ENCODE assay signal across 11 cellular contexts in the genomic region with DNA sequence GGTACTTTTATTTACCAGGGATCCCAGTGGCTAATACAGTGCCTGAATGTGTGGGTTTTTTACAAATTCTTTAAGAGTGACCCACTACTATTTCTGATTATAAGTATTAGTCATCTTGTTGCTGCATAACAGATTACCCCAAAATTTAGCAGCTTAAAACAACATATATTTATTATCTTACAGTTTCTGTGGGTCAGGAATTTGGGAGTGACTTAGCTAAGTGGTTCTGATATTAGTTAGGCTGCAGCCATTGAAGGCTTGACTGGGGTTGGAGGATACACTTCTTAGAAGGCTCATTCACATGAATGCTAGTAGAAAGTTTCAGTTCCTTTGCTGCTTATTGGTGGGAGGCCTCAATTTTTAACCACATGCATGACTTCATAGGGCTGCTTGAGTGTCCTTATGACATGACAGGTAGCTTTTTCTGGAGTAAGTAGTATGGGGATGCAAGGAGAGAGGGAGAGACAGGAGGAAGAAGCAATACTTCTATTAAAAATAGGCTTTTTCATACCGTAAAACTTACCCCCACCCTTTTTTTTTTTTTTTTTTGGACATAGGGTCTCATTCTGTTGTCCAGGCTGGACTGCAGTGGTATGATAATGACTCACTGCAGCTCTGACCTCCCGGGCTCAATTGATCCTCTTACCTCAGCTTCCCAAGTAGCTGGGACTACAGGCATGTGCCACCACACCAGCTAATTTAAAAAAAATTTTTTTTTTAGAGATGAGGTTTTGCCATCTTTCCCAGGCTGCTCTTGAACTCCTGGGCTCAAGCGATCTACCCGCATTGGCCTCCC. TPM values are rescaled to one million over a fixed set of nuclear protein-coding genes. Genes with fewer than 3 reads are reported as not detected.
A peak's percentile ranks its signal among the peaks of the same experiment; 100 is the strongest.
DNase-seq lines count a peak whose midpoint lies in the region; ATAC-seq, FAIRE-seq and TF ChIP-seq lines count a peak whose summit lies in the region.
"Had no signal": no experiment of that assay in that cellular context is flagged by ENCODE, and none has a peak within 500 bp of the region (broad histone marks: within the 10 kb centered on the region; RNA-seq: fewer than 3 reads in every experiment).

No MANE protein-coding gene starts in this region.

- no peaks in the 10 kb centered on the region for H3K27me3 Mint-ChIP-seq in activated T-helper 17 cell treated with anti-CD3 and anti-CD28 coated beads, Interleukin-2, amount 50 U/mL, for 72 hours

- H3K4me1 ChIP-seq in right atrium auricular region = no peaks in the 10 kb centered on the region

- H3K27me3 ChIP-seq in right atrium auricular region = no peaks in the 10 kb centered on the region

- no peak overlapping the region for H3K27ac ChIP-seq in right atrium auricular region

- H3K9me3 Mint-ChIP-seq in activated T-helper 17 cell treated with anti-CD3 and anti-CD28 coated beads, Interleukin-2, amount 50 U/mL, for 72 hours = no peaks in the 10 kb centered on the region

- no peak overlapping the region for H3K27ac Mint-ChIP-seq in activated T-helper 17 cell treated with anti-CD3 and anti-CD28 coated beads, Interleukin-2, amount 50 U/mL, for 72 hours

- no peak overlapping the region for H3K4me3 ChIP-seq in right atrium auricular region
- H3K4me3 ChIP-seq: K562 had no signal

- ATAC-seq in GM21381 (IDR thresholded peaks at IDR 0.05; ENCODE audit: unreplicated experiment) = peak; percentile 100
- peak; percentile 100 for ATAC-seq in HG03175 (IDR thresholded peaks at IDR 0.05; ENCODE audit: unreplicated experiment)
- peak; percentile 84 for ATAC-seq in activated T-helper 17 cell treated with anti-CD3 and anti-CD28 coated beads, Interleukin-2, amount 50 U/mL, for 72 hours (replicated peaks)
- ATAC-seq: K562 had no signal

- H3K9me3 ChIP-seq in right atrium auricular region = no peaks in the 10 kb centered on the region

- no peak for TF ChIP-seq CTCF in right atrium auricular region (IDR thresholded peaks at IDR 0.05)

- no peak for DNase-seq in GM12892 (ENCODE audit: insufficient read length)
- DNase-seq in H4 (ENCODE audit: low spot score) = no peak
- DNase-seq in stimulated activated CD4-positive, alpha-beta T cell treated with anti-CD3 and anti-CD28 coated beads, Interleukin-1b, Interleukin-23, amount 100 ng/mL, for 48 hours = no peak
- no peak for DNase-seq in right atrium auricular region (ENCODE audit: low spot score)
- DNase-seq in SHP77 (lab: John Stamatoyannopoulos, UW) = no peak
- DNase-seq: DMS153 had no signal

- H3K4me3 Mint-ChIP-seq in activated T-helper 17 cell treated with anti-CD3 and anti-CD28 coated beads, Interleukin-2, amount 50 U/mL, for 72 hours = no peak overlapping the region

- no peaks in the 10 kb centered on the region for H3K36me3 ChIP-seq in right atrium auricular region

- peak; percentile 65 for FAIRE-seq in GM12892 (lab: Jason Lieb, UNC)
- FAIRE-seq: islet of Langerhans, K562 had no signal

- TF ChIP-seq POLR2A in GM12892 (IDR thresholded peaks at IDR 0.05; ENCODE audit: low read depth, low read length) = no peak

- no peaks in the 10 kb centered on the region for H3K4me1 Mint-ChIP-seq in activated T-helper 17 cell treated with anti-CD3 and anti-CD28 coated beads, Interleukin-2, amount 50 U/mL, for 72 hours

- peaks cover 1% of the 10 kb centered on the region for H3K36me3 Mint-ChIP-seq in activated T-helper 17 cell treated with anti-CD3 and anti-CD28 coated beads, Interleukin-2, amount 50 U/mL, for 72 hours (ENCODE audit: low read depth)

RNA-seq across cellular contexts. Expression of a gene that starts 13.3 kb away (rescaled TPM):
- polyA plus RNA-seq in GM12892 (2012; ENCODE audit: missing spikeins) = 74.9 TPM
- total RNA-seq in activated T-helper 17 cell treated with anti-CD3 and anti-CD28 coated beads, Interleukin-2, amount 50 U/mL, for 72 hours = 10 to 100 TPM; 48.3 to 73.6 TPM
- total RNA-seq in H4 (2014; rRNA removed; shearing (Covaris generic)) = 38.3 and 48.5 TPM in 2 replicates
- 10 to 100 TPM; 15.1 to 19.8 TPM for total RNA-seq in right atrium auricular region
